In genomic region chrX:18594079-18594478, GRCh38 we compare ENCODE assay signal across 10 cellular contexts.
"Had no signal": no experiment of that assay in that cellular context is flagged by ENCODE, and none has a peak within 500 bp of the region (broad histone marks: within the 10 kb centered on the region; RNA-seq: fewer than 3 reads in every experiment).

No MANE protein-coding gene starts in this region.

- H3K4me3 ChIP-seq: GM23248, HAP-1, K562 had no signal

- H2AFZ ChIP-seq: GM23248 had no signal

- H3K4me1 ChIP-seq: HAP-1 had no signal

- H3K9ac ChIP-seq: GM23248 had no signal

- ATAC-seq: HCT116, K562 had no signal

- H3K27ac Mint-ChIP-seq: HFFc6 had no signal

- H3K4me3 Mint-ChIP-seq: HFFc6 had no signal

- H3K36me3 ChIP-seq: HAP-1 had no signal

- H3K9me3 Mint-ChIP-seq: HFFc6 had no signal

- H3K27ac ChIP-seq: GM23248, HL-60 had no signal

- H3K9me3 ChIP-seq: HAP-1 had no signal

- FAIRE-seq: K562 had no signal

- DNase-seq: GM23248, GOT3, H7, HFFc6, IMR-90, KG1 had no signal
